6 cellular contexts compared by ENCODE assay signal in genomic region chr1:223913715-223914114, GRCh38.
DNase-seq lines count a peak whose midpoint lies in the region; ATAC-seq, FAIRE-seq and TF ChIP-seq lines count a peak whose summit lies in the region.
"Not testable (repeated sequence)": the region's sequence is repeated elsewhere in the genome, so short reads cannot be mapped to it uniquely, and the experiment has no call there.

No MANE protein-coding gene starts in this region.

- not testable (repeated sequence) for H4K20me1 ChIP-seq in K562 (replicated peaks; ENCODE audit: control insufficient read depth, insufficient read depth, low read length)

- H3K36me3 Mint-ChIP-seq in activated CD4-positive, alpha-beta T cell treated with anti-CD3 and anti-CD28 coated beads, Interleukin-2, amount 10 ng/mL, durations not matched to agents 24 days and 14 days (ENCODE audit: low read depth): not testable (repeated sequence)

- intact Hi-C loops in activated CD4-positive, alpha-beta T cell treated with anti-CD3 and anti-CD28 coated beads, Interleukin-2, amount 10 ng/mL, durations not matched to agents 24 days and 14 days (cut with micrococcal nuclease); K562 (cut with micrococcal nuclease): not testable (repeated sequence)

- H3K4me3 ChIP-seq in HL-60 (replicated peaks; ENCODE audit: insufficient read depth, low read length) (0 out of 2 replicates have a peak overlapping the region, but pooled peaks have one; percentile 6), NB4 (ENCODE audit: low read depth, low read length) (peak overlapping the region; percentile 43)
- not testable (repeated sequence) for H3K4me3 ChIP-seq in K562

- H3K4me1 Mint-ChIP-seq in activated CD4-positive, alpha-beta T cell treated with anti-CD3 and anti-CD28 coated beads, Interleukin-2, amount 10 ng/mL, durations not matched to agents 24 days and 14 days: not testable (repeated sequence)

- peak; percentile 7 to 8 for DNase-seq in AML-193 (lab: John Stamatoyannopoulos, UW)
- DNase-seq in HL-60 (ENCODE audit: low read depth in 1 of 2, low spot score in 1 of 2): peak; percentile 18 to 54
- DNase-seq in NB4 (ENCODE audit: low read depth): peak; percentile 62
- DNase-seq in SIG-M5 treated with dmso at 0.1 percent for 504 hours (lab: John Stamatoyannopoulos, UW; ENCODE audit: unreplicated experiment): peak; percentile 29
- peak; percentile 23 for DNase-seq in activated CD4-positive, alpha-beta T cell treated with anti-CD3 and anti-CD28 coated beads, Interleukin-2, amount 10 ng/mL, durations not matched to agents 24 days and 14 days
- peak in 1 of 4 experiments; percentile 21 for DNase-seq in K562 (ENCODE audit: extremely low read depth in 1 of 4, low spot score in 3 of 4)

- TF ChIP-seq EP300 in K562 (IDR thresholded peaks at IDR 0.05; ENCODE audit: low read length): not testable (repeated sequence)

- H3K27ac ChIP-seq in HL-60 (replicated peaks): 0 out of 2 replicates have a peak overlapping the region, but pooled peaks have one; percentile 34
- not testable (repeated sequence) for H3K27ac ChIP-seq in K562 (ENCODE audit: extremely low read depth, low read depth, low read length)

- TF ChIP-seq RAD21 in K562 (CRISPR knock-in tag; conservative IDR thresholded peaks at IDR 0.05 in 1 of 2, IDR thresholded peaks at IDR 0.05 in 1 of 2): not testable (repeated sequence)

- H3K27me3 ChIP-seq in HL-60 (ENCODE audit: insufficient read depth, poor library complexity, severe bottlenecking); K562 (ENCODE audit: control insufficient read depth in 2 of 2, insufficient read depth in 2 of 2, low read length in 2 of 2): not testable (repeated sequence)

- H3K4me3 Mint-ChIP-seq in activated CD4-positive, alpha-beta T cell treated with anti-CD3 and anti-CD28 coated beads, Interleukin-2, amount 10 ng/mL, durations not matched to agents 24 days and 14 days: not testable (repeated sequence)

- POLR2A ChIA-PET in K562 (lab: Yijun Ruan, JAX): not testable (repeated sequence)

- not testable (repeated sequence) for H3K36me3 ChIP-seq in K562 (ENCODE audit: control insufficient read depth, insufficient read depth, low read length)

- not testable (repeated sequence) for H3K27me3 Mint-ChIP-seq in activated CD4-positive, alpha-beta T cell treated with anti-CD3 and anti-CD28 coated beads, Interleukin-2, amount 10 ng/mL, durations not matched to agents 24 days and 14 days

- TF ChIP-seq CTCF in HL-60 (IDR thresholded peaks at IDR 0.05; ENCODE audit: insufficient read depth, low read length); NB4 (IDR thresholded peaks at IDR 0.05; ENCODE audit: low read depth, low read length); K562 (IDR thresholded peaks at IDR 0.05 in 2 of 3, conservative IDR thresholded peaks at IDR 0.05 in 1 of 3; ENCODE audit: insufficient read depth in 2 of 3, low read depth in 1 of 3, low read length in 3 of 3): not testable (repeated sequence)

- H3K4me2 ChIP-seq in K562 (ENCODE audit: insufficient read depth, low read length): not testable (repeated sequence)

- H3K79me2 ChIP-seq in K562 (ENCODE audit: control insufficient read depth, insufficient read depth, low read length): not testable (repeated sequence)

- H3K9me3 Mint-ChIP-seq in activated CD4-positive, alpha-beta T cell treated with anti-CD3 and anti-CD28 coated beads, Interleukin-2, amount 10 ng/mL, durations not matched to agents 24 days and 14 days: not testable (repeated sequence)

- H3K4me1 ChIP-seq in K562 (replicated peaks in 1 of 2; ENCODE audit: control insufficient read depth in 2 of 2, insufficient read depth in 2 of 2, low read length in 2 of 2): not testable (repeated sequence)

- H3K9me1 ChIP-seq in K562 (ENCODE audit: control insufficient read depth, insufficient read depth, low read length): not testable (repeated sequence)

- H2AFZ ChIP-seq in K562 (ENCODE audit: low read depth, low read length): 0 out of 2 replicates have a peak overlapping the region, but pooled peaks have one; percentile 19

- not testable (repeated sequence) for TF ChIP-seq POLR2A in NB4 (IDR thresholded peaks at IDR 0.05; ENCODE audit: extremely low read depth, insufficient read length); K562 (conservative IDR thresholded peaks at IDR 0.05)

- BruUV-seq in K562 (replicated peaks; lab: Mats Ljungman, UMichigan): not testable (repeated sequence)

- WGBS in K562 (ENCODE audit: insufficient coverage, low coverage, missing lambda C conversion rate): 33% methylated on average over 2 of the region's 2 CpGs

- not testable (repeated sequence) for H3K9me3 ChIP-seq in K562 (replicated peaks; ENCODE audit: control insufficient read depth, insufficient read depth, low read depth, low read length)

- H3K9ac ChIP-seq in K562 (ENCODE audit: insufficient read depth in 1 of 2, low read depth in 2 of 2, low read length in 2 of 2): not testable (repeated sequence)

- not testable (repeated sequence) for ATAC-seq in K562

- in situ Hi-C loops in K562 (cut with MboI): loop anchor here (25.0 kb wide), 1 partner anchor 201 kb away; the partner anchor contains the start of gene CAPN2

- CTCF ChIA-PET in K562 (lab: Yijun Ruan, JAX; ENCODE audit: low intra/inter-chr PET ratio): not testable (repeated sequence)

- not testable (repeated sequence) for H3K27ac Mint-ChIP-seq in activated CD4-positive, alpha-beta T cell treated with anti-CD3 and anti-CD28 coated beads, Interleukin-2, amount 10 ng/mL, durations not matched to agents 24 days and 14 days

- FAIRE-seq in K562 (lab: Jason Lieb, UNC): not testable (repeated sequence)

TF ChIP-seq in K562, 482 proteins besides CTCF, POLR2A, EP300 and RAD21:
- TF ChIP-seq TOE1 (IDR thresholded peaks at IDR 0.05; ENCODE audit: borderline replicate concordance): peak; percentile 72; the same call in 1 of the 2 replicates
- TF ChIP-seq TOE1 (CRISPR knock-in tag; IDR thresholded peaks at IDR 0.05; ENCODE audit: borderline replicate concordance, low read depth): not testable (repeated sequence)
- TF ChIP-seq USF2 (CRISPR knock-in tag; IDR thresholded peaks at IDR 0.05): peak; percentile 82
- peak; percentile 72 for TF ChIP-seq TFE3 (CRISPR knock-in tag; IDR thresholded peaks at IDR 0.05)
- TF ChIP-seq RAD51 (IDR thresholded peaks at IDR 0.05; ENCODE audit: borderline replicate concordance, low read depth): peak; percentile 79; the same call in 1 of the 2 replicates
- peak; percentile 66 for TF ChIP-seq USF1 (CRISPR knock-in tag; IDR thresholded peaks at IDR 0.05)
